ENCODE assay signal across 8 cellular contexts in the genomic region with DNA sequence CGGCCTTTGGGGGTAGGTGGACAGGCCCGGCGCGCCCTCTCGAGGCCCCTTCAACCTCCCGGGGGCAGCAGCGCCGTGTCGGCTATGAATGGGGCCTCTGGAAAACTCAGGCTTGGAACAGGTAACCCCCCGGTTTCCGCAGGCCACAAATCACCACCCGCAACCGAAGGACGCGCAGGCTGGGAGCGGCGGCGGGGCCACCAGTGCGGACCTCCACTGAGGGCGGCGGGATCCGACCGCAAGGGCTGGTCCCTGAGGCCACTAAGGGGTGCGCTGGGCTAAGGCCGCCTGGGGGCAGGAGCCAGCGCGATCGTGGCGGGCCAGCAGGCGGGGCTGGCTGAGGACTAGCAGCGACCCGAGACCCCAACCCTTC. TPM values are rescaled to one million over a fixed set of nuclear protein-coding genes. Genes with fewer than 3 reads are reported as not detected.
DNase-seq lines count a peak whose midpoint lies in the region; ATAC-seq and TF ChIP-seq lines count a peak whose summit lies in the region.

No MANE protein-coding gene starts in this region.

- TF ChIP-seq CTCF in epithelial cell of proximal tubule (conservative IDR thresholded peaks at IDR 0.05; ENCODE audit: low read depth, low read length): peak; percentile 38

- CTCF ChIA-PET in T-cell (lab: Charles Lee): interaction anchor here (0.5 to 2.2 kb wide), 9 partner anchors 9 to 525 kb away, joined by 3 to 17 read pairs (median 4); a partner anchor contains a TSS

- H3K9me3 ChIP-seq in CD4-positive, CD25-positive, alpha-beta regulatory T cell (ENCODE audit: control insufficient read depth in 2 of 2, low read length in 2 of 2): no peaks in the 10 kb centered on the region

- H3K27me3 Mint-ChIP-seq in CD4-positive, CD25-positive, alpha-beta regulatory T cell: peaks cover 6% of the 10 kb centered on the region
- H3K27me3 Mint-ChIP-seq in T-cell (peaks cover 0 to 2% of the 10 kb centered on the region in 2 donors), naive B cell (no peaks in the 10 kb centered on the region)

- H3K4me1 ChIP-seq in CD4-positive, CD25-positive, alpha-beta regulatory T cell (ENCODE audit: control insufficient read depth, insufficient read depth, low read length, poor library complexity, severe bottlenecking): peaks cover 45% of the 10 kb centered on the region

- in situ Hi-C loops in GM18951 (cut with MboI; ENCODE audit: low sequenced_read_pairs, unreplicated experiment): no loop called here

- H3K4me3 Mint-ChIP-seq in CD4-positive, CD25-positive, alpha-beta regulatory T cell: peak overlapping the region; percentile 91 to 96 (median 96)
- peak overlapping the region; percentile 85 to 95 (median 94) for H3K4me3 Mint-ChIP-seq in T-cell
- H3K4me3 Mint-ChIP-seq in naive B cell: peak overlapping the region; percentile 90 to 100 (median 98)

- peaks cover 6 to 52% (median 37%) of the 10 kb centered on the region in 4 donors for H3K4me1 Mint-ChIP-seq in CD4-positive, CD25-positive, alpha-beta regulatory T cell
- H3K4me1 Mint-ChIP-seq in T-cell: peaks cover 35 to 47% (median 45%) of the 10 kb centered on the region in 3 donors
- H3K4me1 Mint-ChIP-seq in naive B cell: peaks cover 32 to 53% (median 44%) of the 10 kb centered on the region in 3 donors

- peaks cover 0 to 6% (median 0%) of the 10 kb centered on the region in 7 donors for H3K9me3 Mint-ChIP-seq in CD4-positive, CD25-positive, alpha-beta regulatory T cell
- H3K9me3 Mint-ChIP-seq in T-cell (no peaks in the 10 kb centered on the region), naive B cell (peaks cover 0 to 4% (median 0%) of the 10 kb centered on the region in 7 donors)

- peak overlapping the region; percentile 92 for H3K4me3 ChIP-seq in CD4-positive, CD25-positive, alpha-beta regulatory T cell (ENCODE audit: low read depth, low read length)
- peak overlapping the region; percentile 100 for H3K4me3 ChIP-seq in epithelial cell of proximal tubule (ENCODE audit: low read depth, low read length)

- POLR2A ChIA-PET in T-cell (lab: Charles Lee): interaction anchor here (0.6 to 1.3 kb wide), 17 partner anchors 9 to 1986 kb away, joined by 3 to 29 read pairs (median 4); a partner anchor contains a TSS

- DNase-seq in CD4-positive, CD25-positive, alpha-beta regulatory T cell: no peak
- DNase-seq in T-cell: peak in 2 of 34 experiments; percentile 24 to 36
- no peak for DNase-seq in epithelial cell of proximal tubule (ENCODE audit: low read depth)
- no peak for DNase-seq in naive B cell
- DNase-seq in HT-29 (ENCODE audit: low spot score): no peak

- ATAC-seq in CD4-positive, CD25-positive, alpha-beta regulatory T cell (ENCODE audit: low read depth in 2 of 2): peak in 1 of 2 donors; percentile 1
- ATAC-seq in HG03159 (IDR thresholded peaks at IDR 0.05; ENCODE audit: unreplicated experiment): peak; percentile 6
- peak; percentile 4 to 30 (median 16) for ATAC-seq in T-cell (replicated peaks in 1 of 4)
- ATAC-seq in naive B cell (ENCODE audit: low read depth in 2 of 2): peak; percentile 2 to 8
- ATAC-seq in HG02973 (IDR thresholded peaks at IDR 0.05; ENCODE audit: unreplicated experiment): no peak

- peaks cover 25% of the 10 kb centered on the region for H3K36me3 Mint-ChIP-seq in CD4-positive, CD25-positive, alpha-beta regulatory T cell
- H3K36me3 Mint-ChIP-seq in T-cell: peaks cover 33% of the 10 kb centered on the region
- peaks cover 2 to 11% of the 10 kb centered on the region in 2 donors for H3K36me3 Mint-ChIP-seq in naive B cell

- peak overlapping the region; percentile 97 to 99 (median 99) for H3K27ac Mint-ChIP-seq in CD4-positive, CD25-positive, alpha-beta regulatory T cell
- peak overlapping the region; percentile 96 to 98 for H3K27ac Mint-ChIP-seq in T-cell
- H3K27ac Mint-ChIP-seq in naive B cell: peak overlapping the region; percentile 79 to 100 (median 99)

- no peaks in the 10 kb centered on the region for H3K27me3 ChIP-seq in CD4-positive, CD25-positive, alpha-beta regulatory T cell (ENCODE audit: control insufficient read depth, insufficient read depth, low read length)

- TF ChIP-seq POLR2A in GM18951 (IDR thresholded peaks at IDR 0.05; ENCODE audit: extremely low read depth, insufficient read depth, insufficient read length): peak; percentile 75

- H3K27ac ChIP-seq in CD4-positive, CD25-positive, alpha-beta regulatory T cell (ENCODE audit: insufficient read depth, low read length, poor library complexity, severe bottlenecking): peak overlapping the region; percentile 88

- peaks cover 42% of the 10 kb centered on the region for H3K36me3 ChIP-seq in CD4-positive, CD25-positive, alpha-beta regulatory T cell (ENCODE audit: control insufficient read depth, insufficient read depth, low read length)

RNA-seq across cellular contexts. Expression of a gene that starts 0.7 kb away (rescaled TPM):
- 246 TPM for total RNA-seq in CD4-positive, CD25-positive, alpha-beta regulatory T cell
- polyA plus RNA-seq in CD4-positive, CD25-positive, alpha-beta regulatory T cell: 10 to 100 TPM; 58.2 to 75.2 (median 69.1) TPM
- total RNA-seq in T-cell: 100 to 1,000 TPM; 236 to 371 (median 327) TPM
- total RNA-seq in epithelial cell of proximal tubule: 294 and 415 TPM in 2 replicates
- 100 to 1,000 TPM in 2 of 6 donors, 10 to 100 TPM in 4; 74.9 to 159 (median 98.9) TPM for polyA plus RNA-seq in naive B cell (ENCODE audit: low read depth in 6 of 6)
- 314 and 320 TPM in 2 replicates for total RNA-seq in HT-29 (2014; rRNA removed; shearing (Covaris generic))

RNA-seq across cellular contexts. Expression of a gene that starts 12.9 kb away (rescaled TPM):
- 42.9 TPM for total RNA-seq in CD4-positive, CD25-positive, alpha-beta regulatory T cell
- 100 to 1,000 TPM; 102 to 117 (median 110) TPM for polyA plus RNA-seq in CD4-positive, CD25-positive, alpha-beta regulatory T cell
- total RNA-seq in T-cell (10 to 100 TPM; 42.4 to 76.8 (median 73.5) TPM), epithelial cell of proximal tubule (126 and 197 TPM in 2 replicates)
- 100 to 1,000 TPM in 1 of 6 donors, 10 to 100 TPM in 5; 73.8 to 114 (median 93.2) TPM for polyA plus RNA-seq in naive B cell (ENCODE audit: low read depth in 6 of 6)
- 250 and 300 TPM in 2 replicates for total RNA-seq in HT-29 (2014; rRNA removed; shearing (Covaris generic))

RNA-seq across cellular contexts. Expression of a gene that starts 17.6 kb away (rescaled TPM):
- 16.0 TPM for total RNA-seq in CD4-positive, CD25-positive, alpha-beta regulatory T cell
- 10 to 100 TPM; 24.0 to 39.8 (median 29.8) TPM for polyA plus RNA-seq in CD4-positive, CD25-positive, alpha-beta regulatory T cell
- 10 to 100 TPM; 19.7 to 44.1 (median 38.5) TPM for total RNA-seq in T-cell
- total RNA-seq in epithelial cell of proximal tubule: 22.9 and 26.6 TPM in 2 replicates
- polyA plus RNA-seq in naive B cell (ENCODE audit: low read depth in 6 of 6): 10 to 100 TPM in 5 of 6 donors, 1 to 10 TPM in 1; 8.7 to 29.8 (median 19.2) TPM
- 16.9 and 19.0 TPM in 2 replicates for total RNA-seq in HT-29 (2014; rRNA removed; shearing (Covaris generic))

RNA-seq across cellular contexts. Expression of a gene that starts 50.9 kb away (rescaled TPM):
- total RNA-seq in CD4-positive, CD25-positive, alpha-beta regulatory T cell: 10.6 TPM
- polyA plus RNA-seq in CD4-positive, CD25-positive, alpha-beta regulatory T cell: under 1 TPM; 0.06 to 0.45 (median 0.30) TPM
- total RNA-seq in T-cell: 10 to 100 TPM; 16.1 to 32.9 (median 28.8) TPM
- 0.06 TPM in 1 of 2 replicates, not detected in the other for total RNA-seq in epithelial cell of proximal tubule
- not detected for polyA plus RNA-seq in naive B cell (ENCODE audit: low read depth in 6 of 6)
- 0.03 TPM in 1 of 2 replicates, not detected in the other for total RNA-seq in HT-29 (2014; rRNA removed; shearing (Covaris generic))
